20 cellular contexts compared by ENCODE assay signal in genomic region chr2:26566081-26566375, GRCh38.
DNase-seq lines count a peak whose midpoint lies in the region; ATAC-seq and TF ChIP-seq lines count a peak whose summit lies in the region.
"Had no signal": no experiment of that assay in that cellular context is flagged by ENCODE, and none has a peak within 500 bp of the region (broad histone marks: within the 10 kb centered on the region; RNA-seq: fewer than 3 reads in every experiment).

No MANE protein-coding gene starts in this region.

- H3K36me3 ChIP-seq in right atrium auricular region, result no peaks in the 10 kb centered on the region
- H3K36me3 ChIP-seq in spleen, result no peaks in the 10 kb centered on the region

- intact Hi-C loops in left cardiac atrium (cut with DNase I), result no loop called here
- intact Hi-C loops in spleen (cut with DNase I; ENCODE audit: low total_unique reads), result no loop called here

- 90 to 95% (median 93%) methylated on average over 6 of the region's 6 CpGs for WGBS in spleen, 5 donors

- peak; percentile 7 for DNase-seq in left cardiac atrium
- no peak for DNase-seq in right atrium auricular region (ENCODE audit: low spot score)
- DNase-seq in ecto neural progenitor cell (ENCODE audit: low spot score), result peak; percentile 39
- peak; percentile 72 for DNase-seq in mesenteric fat pad (ENCODE audit: low spot score)
- DNase-seq in spleen, result peak; percentile 46
- DNase-seq in NCI-H146 (lab: John Stamatoyannopoulos, UW), result no peak
- DNase-seq in stimulated activated CD4-positive, alpha-beta T cell treated with anti-CD3 and anti-CD28 coated beads, Interleukin-4, amount 100 ng/mL, for 1 hour, result no peak
- DNase-seq: CD8-positive, alpha-beta memory T cell; DND-41; MM.1S; NCI-H1694; NCI-H2029 treated with DMSO at 0.1 percent for 48 hours; NCI-H2227 treated with DMSO at 0.1 percent for 48 hours; NCI-H526 treated with DMSO at 0.1 percent for 48 hours; PC-9; SHP77 had no signal

- no peak for TF ChIP-seq POLR2A in spleen (IDR thresholded peaks at IDR 0.05)

- no peaks in the 10 kb centered on the region for H3K9me3 ChIP-seq in right atrium auricular region
- no peaks in the 10 kb centered on the region for H3K9me3 ChIP-seq in spleen

- H3K27me3 ChIP-seq in right atrium auricular region, result no peaks in the 10 kb centered on the region
- peaks cover 3 to 79% (median 23%) of the 10 kb centered on the region in 7 donors for H3K27me3 ChIP-seq in spleen (replicated peaks in 1 of 7)

- ATAC-seq in left cardiac atrium (no peak), GM19035 (IDR thresholded peaks at IDR 0.05; ENCODE audit: unreplicated experiment) (no peak)
- ATAC-seq: HCT116 had no signal

- H3K4me1 ChIP-seq in right atrium auricular region (peaks cover 0 to 15% of the 10 kb centered on the region in 2 donors), spleen (peaks cover 0 to 18% (median 12%) of the 10 kb centered on the region in 6 donors)

- no peak for TF ChIP-seq CTCF in right atrium auricular region (IDR thresholded peaks at IDR 0.05)
- TF ChIP-seq CTCF in spleen (IDR thresholded peaks at IDR 0.05 in 8 of 11, conservative IDR thresholded peaks at IDR 0.05 in 3 of 11), result no peak

- H3K27ac ChIP-seq in right atrium auricular region (no peak overlapping the region), spleen (no peak overlapping the region)
- H3K27ac ChIP-seq: C4-2B, KMS-11, PC-9 had no signal

- H3K4me3 ChIP-seq in right atrium auricular region (no peak overlapping the region), spleen (no peak overlapping the region)
- H3K4me3 ChIP-seq: PC-9 had no signal

Comparison
In these comparisons a context has a peak if more than half of its experiments do, and no peak if none do; other contexts are left out.
1. DNase-seq: peak in left cardiac atrium (single experiment), ecto neural progenitor cell (single experiment), mesenteric fat pad (single experiment) and spleen (single experiment); none in right atrium auricular region (single experiment), NCI-H146 (single experiment) and stimulated activated CD4-positive, alpha-beta T cell treated with anti-CD3 and anti-CD28 coated beads, Interleukin-4, amount 100 ng/mL, for 1 hour (single experiment).